ENCODE assay signal across 10 cellular contexts in the genomic region with DNA sequence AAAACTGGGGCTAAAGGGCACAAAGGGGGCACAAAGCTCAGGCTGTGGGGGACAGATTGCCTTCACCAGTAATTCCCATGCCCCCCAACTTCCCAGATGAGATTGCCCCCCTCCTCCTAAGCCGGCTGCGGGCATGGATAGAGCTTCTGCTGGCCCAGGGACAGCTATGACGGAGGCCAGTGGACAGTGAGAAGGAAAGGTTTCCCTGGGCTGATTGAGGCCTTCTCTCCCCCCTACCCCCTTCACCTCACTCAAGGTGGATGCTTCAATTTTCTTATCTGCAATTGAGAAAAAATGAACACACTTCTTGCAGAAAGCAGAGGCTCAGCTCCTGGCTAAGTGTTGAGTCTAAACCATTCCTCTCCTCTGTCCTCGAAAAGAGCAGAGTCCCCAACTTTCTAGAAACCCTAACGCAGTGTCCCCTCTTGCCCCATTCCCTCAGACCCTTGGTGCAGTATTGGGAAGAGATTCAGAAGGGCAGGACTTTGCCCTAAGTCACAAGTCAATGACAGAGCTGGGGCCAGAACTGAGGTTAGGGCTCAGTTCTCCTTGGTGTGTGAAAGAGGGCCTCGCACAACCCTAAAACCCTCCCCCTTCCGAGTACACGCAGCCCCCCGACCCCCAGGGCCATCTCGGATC. TPM values are rescaled to one million over a fixed set of nuclear protein-coding genes. Genes with fewer than 3 reads are reported as not detected.
DNase-seq lines count a peak whose midpoint lies in the region; ATAC-seq and TF ChIP-seq lines count a peak whose summit lies in the region.
"Had no signal": no experiment of that assay in that cellular context is flagged by ENCODE, and none has a peak within 500 bp of the region (broad histone marks: within the 10 kb centered on the region; RNA-seq: fewer than 3 reads in every experiment).

No MANE protein-coding gene starts in this region.

- H3K9ac ChIP-seq in HUES6 (ENCODE audit: low read length): peak overlapping the region; percentile 87

- peak overlapping the region; percentile 37 for H3K27ac Mint-ChIP-seq in stimulated activated naive B cell treated with anti-CD40 and anti-IgM and Interleukin-4, amounts not matched to agents 10 μg/mL and 1 μg/mL and 100 μg/mL, for 72 hours

- intact Hi-C loops in adrenal gland (cut with DNase I): no loop called here

- DNase-seq in adrenal gland: peak in 4 of 7 donors; percentile 62 to 77 (median 68)
- DNase-seq in stimulated activated naive B cell treated with anti-CD40 and anti-IgM and Interleukin-4, amounts not matched to agents 10 μg/mL and 1 μg/mL and 100 μg/mL, for 72 hours: no peak
- no peak for DNase-seq in GM19240 (ENCODE audit: insufficient read length, low spot score)
- DNase-seq in HuH-7 (ENCODE audit: low spot score): no peak
- DNase-seq in OCI-M1 (lab: John Stamatoyannopoulos, UW): no peak
- no peak for DNase-seq in GM10266 (ENCODE audit: extremely low spot score)

- peaks cover 53% of the 10 kb centered on the region for H3K4me1 ChIP-seq in HUES6 (ENCODE audit: control insufficient read depth, insufficient read depth, low read length)
- H3K4me1 ChIP-seq in adrenal gland (replicated peaks in 1 of 2): peaks cover 46 to 52% of the 10 kb centered on the region in 2 donors

- H3K9me3 Mint-ChIP-seq in stimulated activated naive B cell treated with anti-CD40 and anti-IgM and Interleukin-4, amounts not matched to agents 10 μg/mL and 1 μg/mL and 100 μg/mL, for 72 hours: no peaks in the 10 kb centered on the region

- no peak for TF ChIP-seq POLR2A in adrenal gland (IDR thresholded peaks at IDR 0.05)

- WGBS in adrenal gland, 4 donors: 6 to 12% (median 11%) methylated on average over 5 to 10 of the region's 10 CpGs

- H3K4me1 Mint-ChIP-seq in stimulated activated naive B cell treated with anti-CD40 and anti-IgM and Interleukin-4, amounts not matched to agents 10 μg/mL and 1 μg/mL and 100 μg/mL, for 72 hours: peaks cover 28 to 34% of the 10 kb centered on the region in 2 donors

- TF ChIP-seq CTCF in adrenal gland (IDR thresholded peaks at IDR 0.05): no peak
- TF ChIP-seq CTCF in GM10266 (IDR thresholded peaks at IDR 0.05; ENCODE audit: control insufficient read depth, insufficient read depth, low read depth, missing control alignments): no peak

- peak; percentile 15 to 20 for ATAC-seq in stimulated activated naive B cell treated with anti-CD40 and anti-IgM and Interleukin-4, amounts not matched to agents 10 μg/mL and 1 μg/mL and 100 μg/mL, for 72 hours (replicated peaks)

- H3K4me3 Mint-ChIP-seq in stimulated activated naive B cell treated with anti-CD40 and anti-IgM and Interleukin-4, amounts not matched to agents 10 μg/mL and 1 μg/mL and 100 μg/mL, for 72 hours: peak overlapping the region; percentile 77 to 80

- peak overlapping the region; percentile 92 for H3K4me3 ChIP-seq in HUES6 (ENCODE audit: low read depth, low read length)
- H3K4me3 ChIP-seq in adrenal gland: peak overlapping the region; percentile 63 to 86 (median 76)
- peak overlapping the region; percentile 78 for H3K4me3 ChIP-seq in iPS-18c (ENCODE audit: insufficient read depth, low read depth, low read length)

- H3K9me3 ChIP-seq in HUES6 (ENCODE audit: control insufficient read depth, insufficient read depth, low read depth, low read length) (no peaks in the 10 kb centered on the region), adrenal gland (replicated peaks in 1 of 3) (no peaks in the 10 kb centered on the region), iPS-18c (ENCODE audit: control insufficient read depth, insufficient read depth, low read length) (no peaks in the 10 kb centered on the region)

- peaks cover 26 to 46% of the 10 kb centered on the region in 2 donors for H3K27me3 Mint-ChIP-seq in stimulated activated naive B cell treated with anti-CD40 and anti-IgM and Interleukin-4, amounts not matched to agents 10 μg/mL and 1 μg/mL and 100 μg/mL, for 72 hours

- H3K27me3 ChIP-seq in HUES6 (ENCODE audit: control insufficient read depth, insufficient read depth, low read length): no peaks in the 10 kb centered on the region
- no peaks in the 10 kb centered on the region for H3K27me3 ChIP-seq in adrenal gland

- H3K27ac ChIP-seq in HUES6 (ENCODE audit: low read depth, low read length) (peak overlapping the region; percentile 90; the same call in 1 of the 2 replicates), adrenal gland (peak overlapping the region; percentile 66 to 98 (median 94))

- H3K36me3 ChIP-seq in HUES6 (ENCODE audit: control insufficient read depth, insufficient read depth, low read length): no peaks in the 10 kb centered on the region
- no peaks in the 10 kb centered on the region for H3K36me3 ChIP-seq in adrenal gland (replicated peaks in 1 of 2)

- no peaks in the 10 kb centered on the region for H3K36me3 Mint-ChIP-seq in stimulated activated naive B cell treated with anti-CD40 and anti-IgM and Interleukin-4, amounts not matched to agents 10 μg/mL and 1 μg/mL and 100 μg/mL, for 72 hours

RNA-seq across cellular contexts. Expression of a gene that starts 0.8 kb away (rescaled TPM):
- 100 to 1,000 TPM in 2 of 8 donors, 10 to 100 TPM in 6; 66.9 to 128 (median 84.7) TPM for total RNA-seq in adrenal gland
- 10 to 100 TPM; 48.7 to 64.9 (median 55.3) TPM for polyA plus RNA-seq in adrenal gland

RNA-seq across cellular contexts. Expression of a gene that starts 15.5 kb away (rescaled TPM):
- total RNA-seq in adrenal gland: 10 to 100 TPM; 25.6 to 83.2 (median 38.4) TPM
- 10 to 100 TPM; 16.0 to 25.7 (median 17.7) TPM for polyA plus RNA-seq in adrenal gland

RNA-seq across cellular contexts. Expression of a gene that starts 30.7 kb away (rescaled TPM):
- under 1 TPM in 3 of 8 donors, not detected in 5; 0.24 to 0.78 (median 0.65) TPM for total RNA-seq in adrenal gland
- polyA plus RNA-seq in adrenal gland: under 1 TPM in 1 of 3 donors, not detected in 2; 0.33 TPM
- total RNA-seq: HT1080, lung microvascular endothelial cell had no signal

RNA-seq across cellular contexts. Expression of a gene that starts 39.3 kb away (rescaled TPM):
- total RNA-seq in adrenal gland: under 1 TPM in 1 of 8 donors, not detected in 7; 0.15 TPM
- under 1 TPM in 2 of 3 donors, not detected in 1; 0.16 to 0.37 TPM for polyA plus RNA-seq in adrenal gland
- total RNA-seq: HT1080, lung microvascular endothelial cell had no signal

RNA-seq across cellular contexts. Expression of a gene that starts 40.8 kb away (rescaled TPM):
- total RNA-seq in adrenal gland: not detected
- polyA plus RNA-seq in adrenal gland: under 1 TPM in 1 of 3 donors, not detected in 2; 0.03 TPM
- total RNA-seq: HT1080, lung microvascular endothelial cell had no signal

Comparison
In these comparisons a context has a peak if more than half of its experiments do, and no peak if none do; other contexts are left out.
1. DNase-seq: peak in adrenal gland (4 of 7); none in stimulated activated naive B cell treated with anti-CD40 and anti-IgM and Interleukin-4, amounts not matched to agents 10 μg/mL and 1 μg/mL and 100 μg/mL, for 72 hours (single experiment), GM19240 (single experiment), HuH-7 (single experiment), OCI-M1 (single experiment) and GM10266 (single experiment).
2. Peak in every context shown above with its lines, with median percentiles within 50 percentile points of each other: H3K4me3 ChIP-seq.